In genomic region chr10:73948947-73949633, GRCh38 we compare ENCODE assay signal across 26 cellular contexts. TPM values are rescaled to one million over a fixed set of nuclear protein-coding genes. Genes with fewer than 3 reads are reported as not detected.
"Had no signal": no experiment of that assay in that cellular context is flagged by ENCODE, and none has a peak within 500 bp of the region (broad histone marks: within the 10 kb centered on the region; RNA-seq: fewer than 3 reads in every experiment).

No MANE protein-coding gene starts in this region.

- H3K4me2 ChIP-seq: SK-N-SH had no signal

- DNase-seq: KBM-7, MV-4-11, NCI-H1048, NCI-H1105, NCI-H1417, NCI-H146, NCI-H1694 treated with DMSO at 0.1 percent for 48 hours, NCI-H1930, NCI-H2081, NCI-H2107, NCI-H2171, NCI-H226, NCI-H446, NCI-H510A, NCI-H524 treated with DMSO at 0.1 percent for 48 hours, NCI-H69, NCI-H774, Right ventricle myocardium superior, RPMI8226, SK-N-SH, SW 1271, T-cell had no signal

- H3K27me3 Mint-ChIP-seq: IgD-negative memory B cell, T-cell had no signal

- H3K9ac ChIP-seq: SK-N-SH had no signal

- FAIRE-seq: HepG2, RCC 7860 had no signal

- H3K9me2 ChIP-seq: SK-N-SH had no signal

- H3K36me3 Mint-ChIP-seq: IgD-negative memory B cell, T-cell had no signal

- H3K9me3 ChIP-seq: SK-N-SH had no signal

- H3K27ac Mint-ChIP-seq: T-cell had no signal

- H3K4me3 Mint-ChIP-seq: IgD-negative memory B cell, T-cell had no signal

- ATAC-seq: HepG2, T-cell had no signal

- H3K9me3 Mint-ChIP-seq: T-cell had no signal

RNA-seq across cellular contexts. Expression of gene PLAU, which starts 38.2 kb away (rescaled TPM):
- total RNA-seq: SK-MEL-5 had no signal
- polyA plus RNA-seq: IgD-negative memory B cell had no signal
